ENCODE assay signal across 15 cellular contexts in genomic region chr16:27246439-27246838, GRCh38. TPM values are rescaled to one million over a fixed set of nuclear protein-coding genes. Genes with fewer than 3 reads are reported as not detected.
DNase-seq lines count a peak whose midpoint lies in the region; ATAC-seq and TF ChIP-seq lines count a peak whose summit lies in the region.
"Had no signal": no experiment of that assay in that cellular context is flagged by ENCODE, and none has a peak within 500 bp of the region (broad histone marks: within the 10 kb centered on the region; RNA-seq: fewer than 3 reads in every experiment).

No MANE protein-coding gene starts in this region.

- peaks cover 19% of the 10 kb centered on the region for H3K79me1 ChIP-seq in mesenchymal stem cell (replicated peaks; ENCODE audit: low read length, poor library complexity, severe bottlenecking)

- no peak overlapping the region for H2BK15ac ChIP-seq in mesenchymal stem cell (ENCODE audit: low read depth, poor library complexity, severe bottlenecking)

- TF ChIP-seq CTCF in tibial artery (IDR thresholded peaks at IDR 0.05): no peak

- ATAC-seq in GM18520 (IDR thresholded peaks at IDR 0.05; ENCODE audit: unreplicated experiment): no peak
- ATAC-seq in HG03159 (IDR thresholded peaks at IDR 0.05; ENCODE audit: unreplicated experiment): no peak

- peak overlapping the region; percentile 13 for H2AK5ac ChIP-seq in mesenchymal stem cell (ENCODE audit: low read length, severe bottlenecking)

- H4K91ac ChIP-seq in mesenchymal stem cell (ENCODE audit: low read length): no peak overlapping the region

- intact Hi-C loops in tibial artery (cut with DNase I; ENCODE audit: low total_unique reads) (loop anchor here (5.0 kb wide), 1 partner anchor 71 kb away; no protein-coding TSS in a partner anchor), head of caudate nucleus (cut with DNase I) (no loop called here)

- peak overlapping the region in 1 of 2 experiments; percentile 36 for H3K4me3 ChIP-seq in mesenchymal stem cell (ENCODE audit: insufficient read depth in 1 of 2, low read depth in 1 of 2, low read length in 2 of 2)
- no peak overlapping the region for H3K4me3 ChIP-seq in tibial artery
- H3K4me3 ChIP-seq: SJCRH30, tibial nerve had no signal

- no peak overlapping the region for H3K18ac ChIP-seq in mesenchymal stem cell (ENCODE audit: low read depth in 1 of 2, low read length in 2 of 2)

- DNase-seq in activated CD8-positive, alpha-beta memory T cell treated with anti-CD3 and anti-CD28 coated beads for 24 hours: peak; percentile 50
- DNase-seq in activated CD8-positive, alpha-beta memory T cell treated with anti-CD3 and anti-CD28 coated beads, Interleukin-2, amount 50 U/mL, for 4 hours: no peak
- DNase-seq in activated T-cell treated with anti-CD3 and anti-CD28 coated beads, Interleukin-2, amount 50 U/mL, for 48 hours: peak; percentile 32 to 47
- DNase-seq in mesenchymal stem cell (no peak), tibial artery (no peak), head of caudate nucleus (no peak)
- DNase-seq: activated naive CD4-positive, alpha-beta T cell; cortex of kidney; Karpas-422; NCI-H1930; NK-92 treated with Interleukin-12 subunit alpha and Interleukin-12 subunit beta, amount 100 ng/mL, for 24 hours; SJCRH30 had no signal

- no peak overlapping the region for H3K4ac ChIP-seq in mesenchymal stem cell (ENCODE audit: low read depth in 1 of 2, low read length in 2 of 2)

- no peak overlapping the region for H4K8ac ChIP-seq in mesenchymal stem cell (ENCODE audit: low read length)

- no peak overlapping the region for H2AFZ ChIP-seq in mesenchymal stem cell (ENCODE audit: low read depth, low read length)

- no peak overlapping the region for H2BK5ac ChIP-seq in mesenchymal stem cell (ENCODE audit: low read depth, low read length, poor library complexity, severe bottlenecking)

- H3K4me1 ChIP-seq in mesenchymal stem cell (ENCODE audit: control insufficient read depth, insufficient read depth, low read depth, low read length): peaks cover 32% of the 10 kb centered on the region
- H3K4me1 ChIP-seq in tibial artery: peaks cover 0 to 54% (median 40%) of the 10 kb centered on the region in 4 donors

- H3K9me3 ChIP-seq in mesenchymal stem cell (ENCODE audit: control insufficient read depth, low read length): no peaks in the 10 kb centered on the region
- no peaks in the 10 kb centered on the region for H3K9me3 ChIP-seq in tibial artery
- H3K9me3 ChIP-seq: SJCRH30, tibial nerve had no signal

- H3K36me3 ChIP-seq in mesenchymal stem cell (ENCODE audit: control insufficient read depth in 1 of 2, insufficient read depth in 2 of 2, low read depth in 1 of 2, low read length in 2 of 2) (peaks cover 3 to 4% of the 10 kb centered on the region in 2 experiments), tibial artery (no peaks in the 10 kb centered on the region)
- H3K36me3 ChIP-seq: SJCRH30, tibial nerve had no signal

- no peak overlapping the region for H3K14ac ChIP-seq in mesenchymal stem cell (ENCODE audit: low read length in 2 of 2)

- H3K23ac ChIP-seq in mesenchymal stem cell (ENCODE audit: low read length in 2 of 2): no peak overlapping the region

- no peak overlapping the region for H3K4me2 ChIP-seq in mesenchymal stem cell (ENCODE audit: low read length, poor library complexity, severe bottlenecking)

- no peak overlapping the region for H2BK12ac ChIP-seq in mesenchymal stem cell (ENCODE audit: low read length in 2 of 2)

- H3K9ac ChIP-seq in mesenchymal stem cell (ENCODE audit: low read length): peak overlapping the region; percentile 54

- H3K27me3 ChIP-seq in mesenchymal stem cell (ENCODE audit: control insufficient read depth in 1 of 2, insufficient read depth in 1 of 2, low read length in 2 of 2) (no peaks in the 10 kb centered on the region), tibial artery (no peaks in the 10 kb centered on the region)
- H3K27me3 ChIP-seq: SJCRH30, tibial nerve had no signal

- WGBS in mesenchymal stem cell: 94% methylated on average over 4 of the region's 4 CpGs

- H3K27ac ChIP-seq in mesenchymal stem cell (ENCODE audit: low read length, poor library complexity, severe bottlenecking) (no peak overlapping the region), tibial artery (peak overlapping the region; percentile 78 to 80)
- H3K27ac ChIP-seq: SJCRH30 had no signal

- H2BK120ac ChIP-seq in mesenchymal stem cell (ENCODE audit: low read depth, low read length): no peak overlapping the region

RNA-seq across cellular contexts. Expression of gene NSMCE1, which starts 22.1 kb away (rescaled TPM):
- polyA plus RNA-seq in mesenchymal stem cell (2013, experiment 1 of 2): 52.8 TPM
- polyA plus RNA-seq in mesenchymal stem cell (2013, experiment 2 of 2): 54.6 TPM

RNA-seq across cellular contexts. Expression of gene KDM8, which starts 43.1 kb away (rescaled TPM):
- 1.9 TPM for polyA plus RNA-seq in mesenchymal stem cell (2013, experiment 1 of 2)
- 1.7 TPM for polyA plus RNA-seq in mesenchymal stem cell (2013, experiment 2 of 2)

Comparison
In these comparisons a context has a peak if more than half of its experiments do, and no peak if none do; other contexts are left out.
1. DNase-seq: peak in activated CD8-positive, alpha-beta memory T cell treated with anti-CD3 and anti-CD28 coated beads for 24 hours (single experiment) and activated T-cell treated with anti-CD3 and anti-CD28 coated beads, Interleukin-2, amount 50 U/mL, for 48 hours (2 of 2); none in activated CD8-positive, alpha-beta memory T cell treated with anti-CD3 and anti-CD28 coated beads, Interleukin-2, amount 50 U/mL, for 4 hours (single experiment), mesenchymal stem cell (single experiment), tibial artery (0 of 2) and head of caudate nucleus (0 of 42).